ENCODE assay signal across 1 cellular context in the genomic region with DNA sequence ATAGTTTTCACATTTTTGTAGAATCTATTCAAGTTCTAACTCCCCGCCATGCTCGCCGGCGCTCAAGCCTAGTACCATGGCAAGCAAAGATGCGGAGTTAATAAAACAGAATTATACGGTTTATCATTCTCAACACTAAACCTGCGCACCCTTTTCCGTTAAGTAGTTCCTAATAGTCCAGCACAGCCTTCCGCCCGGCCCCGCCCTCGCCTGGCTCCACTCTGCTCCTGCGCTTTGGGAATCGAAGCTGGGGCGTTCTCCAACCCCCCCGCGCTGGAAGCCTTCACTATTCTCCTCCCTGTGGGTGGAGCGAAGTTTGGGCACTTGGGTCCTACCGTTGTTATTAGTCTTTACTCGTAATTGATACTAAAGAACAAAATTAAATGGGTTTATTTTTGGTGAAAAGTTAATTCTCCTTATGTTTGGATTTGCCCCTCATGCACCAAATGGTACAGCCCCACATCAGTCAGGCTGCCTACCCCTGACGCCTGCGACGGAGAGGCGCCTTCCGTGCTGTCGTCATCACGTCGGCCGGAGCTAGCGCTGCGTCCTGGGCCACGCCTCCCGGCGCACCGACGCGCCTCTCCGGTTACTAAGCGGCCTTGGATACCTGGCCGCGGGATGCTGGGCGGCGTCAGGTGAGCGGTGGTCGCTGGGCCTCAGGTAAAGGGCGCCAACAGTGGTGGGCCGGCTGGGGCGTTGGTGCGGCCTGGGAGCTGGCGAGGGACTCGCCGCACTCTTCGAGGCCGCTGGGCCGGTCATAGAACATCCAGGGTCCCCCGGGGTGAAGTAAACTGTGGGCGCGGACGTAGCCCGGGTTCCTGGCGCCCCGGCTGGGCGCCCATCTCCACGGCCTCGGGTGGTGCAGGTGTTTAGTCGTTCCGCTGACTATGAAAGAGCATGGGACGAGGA.
TF ChIP-seq lines count a peak whose summit lies in the region.

A gene with protein sequence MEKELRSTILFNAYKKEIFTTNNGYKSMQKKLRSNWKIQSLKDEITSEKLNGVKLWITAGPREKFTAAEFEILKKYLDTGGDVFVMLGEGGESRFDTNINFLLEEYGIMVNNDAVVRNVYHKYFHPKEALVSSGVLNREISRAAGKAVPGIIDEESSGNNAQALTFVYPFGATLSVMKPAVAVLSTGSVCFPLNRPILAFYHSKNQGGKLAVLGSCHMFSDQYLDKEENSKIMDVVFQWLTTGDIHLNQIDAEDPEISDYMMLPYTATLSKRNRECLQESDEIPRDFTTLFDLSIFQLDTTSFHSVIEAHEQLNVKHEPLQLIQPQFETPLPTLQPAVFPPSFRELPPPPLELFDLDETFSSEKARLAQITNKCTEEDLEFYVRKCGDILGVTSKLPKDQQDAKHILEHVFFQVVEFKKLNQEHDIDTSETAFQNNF (plus strand): TSS at position 546 of the 912 bp plus-strand sequence. CDS start 3,762 bp downstream, outside the sequence.

TF ChIP-seq in IMR-90, 13 proteins besides CTCF, POLR2A, EP300 and RAD21 (continued from another document):
- TF ChIP-seq, protein P1, sequence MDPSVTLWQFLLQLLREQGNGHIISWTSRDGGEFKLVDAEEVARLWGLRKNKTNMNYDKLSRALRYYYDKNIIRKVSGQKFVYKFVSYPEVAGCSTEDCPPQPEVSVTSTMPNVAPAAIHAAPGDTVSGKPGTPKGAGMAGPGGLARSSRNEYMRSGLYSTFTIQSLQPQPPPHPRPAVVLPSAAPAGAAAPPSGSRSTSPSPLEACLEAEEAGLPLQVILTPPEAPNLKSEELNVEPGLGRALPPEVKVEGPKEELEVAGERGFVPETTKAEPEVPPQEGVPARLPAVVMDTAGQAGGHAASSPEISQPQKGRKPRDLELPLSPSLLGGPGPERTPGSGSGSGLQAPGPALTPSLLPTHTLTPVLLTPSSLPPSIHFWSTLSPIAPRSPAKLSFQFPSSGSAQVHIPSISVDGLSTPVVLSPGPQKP (IDR thresholded peaks at IDR 0.05; ENCODE audit: borderline replicate concordance, low read depth, low read length): no peak
- TF ChIP-seq CEBPB (IDR thresholded peaks at IDR 0.05; ENCODE audit: low read depth, low read length): no peak
- TF ChIP-seq USF2 (IDR thresholded peaks at IDR 0.05; ENCODE audit: low read depth, low read length): no peak
